1 cellular context compared by ENCODE assay signal in the genomic region with DNA sequence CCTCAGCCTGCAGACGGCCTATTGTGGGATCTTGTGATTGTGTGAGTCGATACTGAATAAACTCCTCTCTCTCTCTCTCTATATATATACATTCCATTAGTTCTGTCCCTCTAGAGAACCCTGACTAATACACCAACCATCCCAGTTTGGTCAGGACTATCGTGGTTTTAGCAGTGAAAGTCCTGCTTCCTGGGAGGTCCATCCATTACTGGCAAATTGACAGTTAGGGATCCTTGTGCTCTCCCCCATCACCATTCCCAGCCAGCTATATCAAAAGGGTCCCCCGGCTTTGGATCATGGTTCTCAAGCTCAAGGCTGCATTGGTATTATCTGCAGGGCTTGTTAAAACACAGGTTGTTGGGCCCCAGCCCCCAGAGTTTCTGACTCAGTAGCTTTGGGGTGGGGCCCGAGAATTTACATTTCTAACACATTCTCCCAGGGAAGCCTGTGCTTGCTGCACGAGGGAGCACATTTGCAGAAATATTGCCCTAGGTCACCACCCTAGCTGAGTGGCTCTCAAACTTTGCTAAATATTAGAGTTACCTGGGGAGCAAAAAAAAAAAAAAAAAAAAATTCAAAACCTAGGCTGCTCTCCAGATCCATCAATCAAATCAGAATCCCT.
TF ChIP-seq lines count a peak whose summit lies in the region.

No MANE protein-coding gene starts in this region.

TF ChIP-seq in A549, 52 proteins besides CTCF, POLR2A, EP300 and RAD21 (continued from another document):
- TF ChIP-seq, protein P1, sequence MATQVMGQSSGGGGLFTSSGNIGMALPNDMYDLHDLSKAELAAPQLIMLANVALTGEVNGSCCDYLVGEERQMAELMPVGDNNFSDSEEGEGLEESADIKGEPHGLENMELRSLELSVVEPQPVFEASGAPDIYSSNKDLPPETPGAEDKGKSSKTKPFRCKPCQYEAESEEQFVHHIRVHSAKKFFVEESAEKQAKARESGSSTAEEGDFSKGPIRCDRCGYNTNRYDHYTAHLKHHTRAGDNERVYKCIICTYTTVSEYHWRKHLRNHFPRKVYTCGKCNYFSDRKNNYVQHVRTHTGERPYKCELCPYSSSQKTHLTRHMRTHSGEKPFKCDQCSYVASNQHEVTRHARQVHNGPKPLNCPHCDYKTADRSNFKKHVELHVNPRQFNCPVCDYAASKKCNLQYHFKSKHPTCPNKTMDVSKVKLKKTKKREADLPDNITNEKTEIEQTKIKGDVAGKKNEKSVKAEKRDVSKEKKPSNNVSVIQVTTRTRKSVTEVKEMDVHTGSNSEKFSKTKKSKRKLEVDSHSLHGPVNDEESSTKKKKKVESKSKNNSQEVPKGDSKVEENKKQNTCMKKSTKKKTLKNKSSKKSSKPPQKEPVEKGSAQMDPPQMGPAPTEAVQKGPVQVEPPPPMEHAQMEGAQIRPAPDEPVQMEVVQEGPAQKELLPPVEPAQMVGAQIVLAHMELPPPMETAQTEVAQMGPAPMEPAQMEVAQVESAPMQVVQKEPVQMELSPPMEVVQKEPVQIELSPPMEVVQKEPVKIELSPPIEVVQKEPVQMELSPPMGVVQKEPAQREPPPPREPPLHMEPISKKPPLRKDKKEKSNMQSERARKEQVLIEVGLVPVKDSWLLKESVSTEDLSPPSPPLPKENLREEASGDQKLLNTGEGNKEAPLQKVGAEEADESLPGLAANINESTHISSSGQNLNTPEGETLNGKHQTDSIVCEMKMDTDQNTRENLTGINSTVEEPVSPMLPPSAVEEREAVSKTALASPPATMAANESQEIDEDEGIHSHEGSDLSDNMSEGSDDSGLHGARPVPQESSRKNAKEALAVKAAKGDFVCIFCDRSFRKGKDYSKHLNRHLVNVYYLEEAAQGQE (IDR thresholded peaks at IDR 0.05), result no peak
- TF ChIP-seq, protein P2, sequence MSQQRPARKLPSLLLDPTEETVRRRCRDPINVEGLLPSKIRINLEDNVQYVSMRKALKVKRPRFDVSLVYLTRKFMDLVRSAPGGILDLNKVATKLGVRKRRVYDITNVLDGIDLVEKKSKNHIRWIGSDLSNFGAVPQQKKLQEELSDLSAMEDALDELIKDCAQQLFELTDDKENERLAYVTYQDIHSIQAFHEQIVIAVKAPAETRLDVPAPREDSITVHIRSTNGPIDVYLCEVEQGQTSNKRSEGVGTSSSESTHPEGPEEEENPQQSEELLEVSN (IDR thresholded peaks at IDR 0.05; ENCODE audit: borderline replicate concordance, low read depth), result no peak
- no peak for TF ChIP-seq BHLHE40 (IDR thresholded peaks at IDR 0.05; ENCODE audit: low read depth, low read length)
- TF ChIP-seq TFCP2L1 (CRISPR knock-in tag; IDR thresholded peaks at IDR 0.05), result no peak
- TF ChIP-seq MAZ (IDR thresholded peaks at IDR 0.05; ENCODE audit: borderline replicate concordance, low read depth, low read length), result no peak
- TF ChIP-seq ZFP36 (IDR thresholded peaks at IDR 0.05; ENCODE audit: borderline replicate concordance, partially characterized antibody), result no peak
- TF ChIP-seq EHF (CRISPR knock-in tag; IDR thresholded peaks at IDR 0.05), result no peak
- no peak for TF ChIP-seq HEYL (CRISPR knock-in tag; IDR thresholded peaks at IDR 0.05)
- TF ChIP-seq ESRRA (IDR thresholded peaks at IDR 0.05; ENCODE audit: borderline replicate concordance, low read length), result no peak
- TF ChIP-seq GATA3 (IDR thresholded peaks at IDR 0.05; ENCODE audit: borderline replicate concordance), result peak; percentile 90
- TF ChIP-seq, protein P3, sequence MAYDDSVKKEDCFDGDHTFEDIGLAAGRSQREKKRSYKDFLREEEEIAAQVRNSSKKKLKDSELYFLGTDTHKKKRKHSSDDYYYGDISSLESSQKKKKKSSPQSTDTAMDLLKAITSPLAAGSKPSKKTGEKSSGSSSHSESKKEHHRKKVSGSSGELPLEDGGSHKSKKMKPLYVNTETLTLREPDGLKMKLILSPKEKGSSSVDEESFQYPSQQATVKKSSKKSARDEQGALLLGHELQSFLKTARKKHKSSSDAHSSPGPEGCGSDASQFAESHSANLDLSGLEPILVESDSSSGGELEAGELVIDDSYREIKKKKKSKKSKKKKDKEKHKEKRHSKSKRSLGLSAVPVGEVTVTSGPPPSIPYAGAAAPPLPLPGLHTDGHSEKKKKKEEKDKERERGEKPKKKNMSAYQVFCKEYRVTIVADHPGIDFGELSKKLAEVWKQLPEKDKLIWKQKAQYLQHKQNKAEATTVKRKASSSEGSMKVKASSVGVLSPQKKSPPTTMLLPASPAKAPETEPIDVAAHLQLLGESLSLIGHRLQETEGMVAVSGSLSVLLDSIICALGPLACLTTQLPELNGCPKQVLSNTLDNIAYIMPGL (CRISPR knock-in tag; IDR thresholded peaks at IDR 0.05; ENCODE audit: borderline replicate concordance), result no peak
- TF ChIP-seq, protein P4, sequence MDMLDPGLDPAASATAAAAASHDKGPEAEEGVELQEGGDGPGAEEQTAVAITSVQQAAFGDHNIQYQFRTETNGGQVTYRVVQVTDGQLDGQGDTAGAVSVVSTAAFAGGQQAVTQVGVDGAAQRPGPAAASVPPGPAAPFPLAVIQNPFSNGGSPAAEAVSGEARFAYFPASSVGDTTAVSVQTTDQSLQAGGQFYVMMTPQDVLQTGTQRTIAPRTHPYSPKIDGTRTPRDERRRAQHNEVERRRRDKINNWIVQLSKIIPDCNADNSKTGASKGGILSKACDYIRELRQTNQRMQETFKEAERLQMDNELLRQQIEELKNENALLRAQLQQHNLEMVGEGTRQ (IDR thresholded peaks at IDR 0.05), result no peak
- TF ChIP-seq, protein P5, sequence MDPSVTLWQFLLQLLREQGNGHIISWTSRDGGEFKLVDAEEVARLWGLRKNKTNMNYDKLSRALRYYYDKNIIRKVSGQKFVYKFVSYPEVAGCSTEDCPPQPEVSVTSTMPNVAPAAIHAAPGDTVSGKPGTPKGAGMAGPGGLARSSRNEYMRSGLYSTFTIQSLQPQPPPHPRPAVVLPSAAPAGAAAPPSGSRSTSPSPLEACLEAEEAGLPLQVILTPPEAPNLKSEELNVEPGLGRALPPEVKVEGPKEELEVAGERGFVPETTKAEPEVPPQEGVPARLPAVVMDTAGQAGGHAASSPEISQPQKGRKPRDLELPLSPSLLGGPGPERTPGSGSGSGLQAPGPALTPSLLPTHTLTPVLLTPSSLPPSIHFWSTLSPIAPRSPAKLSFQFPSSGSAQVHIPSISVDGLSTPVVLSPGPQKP (IDR thresholded peaks at IDR 0.05; ENCODE audit: low read depth, low read length), result no peak
- TF ChIP-seq, protein P6, sequence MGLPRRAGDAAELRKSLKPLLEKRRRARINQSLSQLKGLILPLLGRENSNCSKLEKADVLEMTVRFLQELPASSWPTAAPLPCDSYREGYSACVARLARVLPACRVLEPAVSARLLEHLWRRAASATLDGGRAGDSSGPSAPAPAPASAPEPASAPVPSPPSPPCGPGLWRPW (IDR thresholded peaks at IDR 0.05), result no peak
- TF ChIP-seq JUNB (IDR thresholded peaks at IDR 0.05), result peak; percentile 87
- TF ChIP-seq RARB (CRISPR knock-in tag; IDR thresholded peaks at IDR 0.05), result peak; percentile 77; the same call in 1 of the 2 replicates
- no peak for TF ChIP-seq RFX5 (IDR thresholded peaks at IDR 0.05)
- no peak for TF ChIP-seq CHD4 (IDR thresholded peaks at IDR 0.05; ENCODE audit: borderline replicate concordance)
